11 cellular contexts compared by ENCODE assay signal in the genomic region with DNA sequence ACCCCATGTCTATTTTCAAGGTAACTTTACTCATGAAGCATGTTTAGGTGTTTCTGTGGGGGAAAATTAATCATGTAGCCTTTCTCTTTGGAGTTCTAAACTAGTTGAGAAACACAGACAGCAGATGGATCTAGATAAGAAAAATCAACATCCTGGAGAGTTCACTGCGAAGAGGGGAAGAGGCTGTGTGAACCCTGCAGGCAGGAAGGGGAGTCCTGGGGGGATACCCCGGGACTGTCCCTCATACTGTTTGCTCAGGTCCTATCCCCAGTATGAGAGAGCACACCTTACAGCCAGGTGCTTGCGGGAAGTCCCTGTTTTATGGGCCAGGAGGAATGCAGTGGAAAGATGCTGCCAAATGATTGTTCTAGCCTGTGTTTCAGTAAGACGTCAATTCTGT. TPM values are rescaled to one million over a fixed set of nuclear protein-coding genes. Genes with fewer than 3 reads are reported as not detected.
DNase-seq lines count a peak whose midpoint lies in the region; ATAC-seq and TF ChIP-seq lines count a peak whose summit lies in the region.
"Had no signal": no experiment of that assay in that cellular context is flagged by ENCODE, and none has a peak within 500 bp of the region (broad histone marks: within the 10 kb centered on the region; RNA-seq: fewer than 3 reads in every experiment).

No MANE protein-coding gene starts in this region.

- H3K4me3 ChIP-seq in CD4-positive, CD25-positive, alpha-beta regulatory T cell (ENCODE audit: low read depth, low read length), result peak overlapping the region; percentile 46
- H3K4me3 ChIP-seq in fibroblast of villous mesenchyme (ENCODE audit: low read depth, low read length) (no peak overlapping the region), mesenchymal stem cell (ENCODE audit: insufficient read depth in 1 of 2, low read depth in 1 of 2, low read length in 2 of 2) (no peak overlapping the region), left ventricle myocardium inferior (no peak overlapping the region)

- peak overlapping the region in 1 of 2 experiments; percentile 64 for H3K18ac ChIP-seq in mesenchymal stem cell (ENCODE audit: low read depth in 1 of 2, low read length in 2 of 2)

- peaks cover 20% of the 10 kb centered on the region for H3K79me1 ChIP-seq in mesenchymal stem cell (replicated peaks; ENCODE audit: low read length, poor library complexity, severe bottlenecking)

- 59% methylated on average over 4 of the region's 4 CpGs for WGBS in mesenchymal stem cell

- H3K9me3 Mint-ChIP-seq in CD4-positive, CD25-positive, alpha-beta regulatory T cell, result no peaks in the 10 kb centered on the region
- H3K9me3 Mint-ChIP-seq: immature natural killer cell had no signal

- peak overlapping the region in 3 of 4 donors; percentile 2 to 57 (median 13) for H3K4me3 Mint-ChIP-seq in CD4-positive, CD25-positive, alpha-beta regulatory T cell
- H3K4me3 Mint-ChIP-seq: immature natural killer cell had no signal

- H3K23ac ChIP-seq in mesenchymal stem cell (ENCODE audit: low read length in 2 of 2), result no peak overlapping the region

- no peak overlapping the region for H3K9ac ChIP-seq in mesenchymal stem cell (ENCODE audit: low read length)

- no peaks in the 10 kb centered on the region for H3K27me3 ChIP-seq in CD4-positive, CD25-positive, alpha-beta regulatory T cell (ENCODE audit: control insufficient read depth, insufficient read depth, low read length)
- no peaks in the 10 kb centered on the region for H3K27me3 ChIP-seq in mesenchymal stem cell (ENCODE audit: control insufficient read depth in 1 of 2, insufficient read depth in 1 of 2, low read length in 2 of 2)
- no peaks in the 10 kb centered on the region for H3K27me3 ChIP-seq in left ventricle myocardium inferior (ENCODE audit: low read depth)

- peaks cover 38 to 88% (median 65%) of the 10 kb centered on the region in 4 donors for H3K4me1 Mint-ChIP-seq in CD4-positive, CD25-positive, alpha-beta regulatory T cell

- peaks cover 13% of the 10 kb centered on the region for H3K36me3 Mint-ChIP-seq in CD4-positive, CD25-positive, alpha-beta regulatory T cell

- no peak overlapping the region for H4K91ac ChIP-seq in mesenchymal stem cell (ENCODE audit: low read length)

- H3K4me1 ChIP-seq in CD4-positive, CD25-positive, alpha-beta regulatory T cell (ENCODE audit: control insufficient read depth, insufficient read depth, low read length, poor library complexity, severe bottlenecking), result peaks cover 44% of the 10 kb centered on the region
- peaks cover 19% of the 10 kb centered on the region for H3K4me1 ChIP-seq in mesenchymal stem cell (ENCODE audit: control insufficient read depth, insufficient read depth, low read depth, low read length)
- peaks cover 96% of the 10 kb centered on the region for H3K4me1 ChIP-seq in left ventricle myocardium inferior

- H2BK12ac ChIP-seq in mesenchymal stem cell (ENCODE audit: low read length in 2 of 2), result peak overlapping the region in 1 of 2 experiments; percentile 19

- peak in 1 of 3 donors; percentile 54 for DNase-seq in CD4-positive, CD25-positive, alpha-beta regulatory T cell
- peak; percentile 68 for DNase-seq in NCI-H69 (lab: John Stamatoyannopoulos, UW)
- peak; percentile 57 for DNase-seq in fibroblast of villous mesenchyme (ENCODE audit: low read depth)
- DNase-seq in SIG-M5 treated with dmso at 0.1 percent for 504 hours (lab: John Stamatoyannopoulos, UW; ENCODE audit: unreplicated experiment), result no peak
- no peak for DNase-seq in mesenchymal stem cell
- DNase-seq in left ventricle myocardium inferior, result no peak
- no peak for DNase-seq in NCI-H82 (lab: John Stamatoyannopoulos, UW)
- DNase-seq: effector CD4-positive, alpha-beta T cell; immature natural killer cell had no signal

- peak overlapping the region; percentile 14 to 71 (median 59) for H3K27ac Mint-ChIP-seq in CD4-positive, CD25-positive, alpha-beta regulatory T cell

- ATAC-seq in CD4-positive, CD25-positive, alpha-beta regulatory T cell (ENCODE audit: low read depth in 2 of 2), result peak; percentile 70 to 75
- ATAC-seq in GM19043 (IDR thresholded peaks at IDR 0.05; ENCODE audit: low read depth, unreplicated experiment), result peak; percentile 61
- ATAC-seq: sciatic nerve had no signal

- H2BK5ac ChIP-seq in mesenchymal stem cell (ENCODE audit: low read depth, low read length, poor library complexity, severe bottlenecking), result no peak overlapping the region

- no peak overlapping the region for H2AK5ac ChIP-seq in mesenchymal stem cell (ENCODE audit: low read length, severe bottlenecking)

- H3K27me3 Mint-ChIP-seq in CD4-positive, CD25-positive, alpha-beta regulatory T cell, result no peaks in the 10 kb centered on the region

- H3K4ac ChIP-seq in mesenchymal stem cell (ENCODE audit: low read depth in 1 of 2, low read length in 2 of 2), result no peak overlapping the region

- TF ChIP-seq CTCF in fibroblast of villous mesenchyme (IDR thresholded peaks at IDR 0.05; ENCODE audit: insufficient read depth, low read depth, low read length) (no peak), left ventricle myocardium inferior (IDR thresholded peaks at IDR 0.05; ENCODE audit: borderline replicate concordance) (no peak)

- H3K9me3 ChIP-seq in CD4-positive, CD25-positive, alpha-beta regulatory T cell (ENCODE audit: control insufficient read depth in 2 of 2, low read length in 2 of 2), result no peaks in the 10 kb centered on the region
- H3K9me3 ChIP-seq in mesenchymal stem cell (ENCODE audit: control insufficient read depth, low read length) (no peaks in the 10 kb centered on the region), left ventricle myocardium inferior (replicated peaks) (no peaks in the 10 kb centered on the region)

- no peak overlapping the region for H3K4me2 ChIP-seq in mesenchymal stem cell (ENCODE audit: low read length, poor library complexity, severe bottlenecking)

- H3K14ac ChIP-seq in mesenchymal stem cell (ENCODE audit: low read length in 2 of 2), result no peak overlapping the region

- H2BK120ac ChIP-seq in mesenchymal stem cell (ENCODE audit: low read depth, low read length), result no peak overlapping the region

- H2BK15ac ChIP-seq in mesenchymal stem cell (ENCODE audit: low read depth, poor library complexity, severe bottlenecking), result no peak overlapping the region

- peaks cover 10% of the 10 kb centered on the region for H3K36me3 ChIP-seq in CD4-positive, CD25-positive, alpha-beta regulatory T cell (ENCODE audit: control insufficient read depth, insufficient read depth, low read length)
- peaks cover 7 to 10% of the 10 kb centered on the region in 2 experiments for H3K36me3 ChIP-seq in mesenchymal stem cell (ENCODE audit: control insufficient read depth in 1 of 2, insufficient read depth in 2 of 2, low read depth in 1 of 2, low read length in 2 of 2)
- H3K36me3 ChIP-seq in left ventricle myocardium inferior, result no peaks in the 10 kb centered on the region

- intact Hi-C loops in left ventricle myocardium inferior (cut with micrococcal nuclease), result no loop called here

- H3K27ac ChIP-seq in CD4-positive, CD25-positive, alpha-beta regulatory T cell (ENCODE audit: insufficient read depth, low read length, poor library complexity, severe bottlenecking), result no peak overlapping the region
- H3K27ac ChIP-seq in mesenchymal stem cell (ENCODE audit: low read length, poor library complexity, severe bottlenecking) (no peak overlapping the region), left ventricle myocardium inferior (replicated peaks) (no peak overlapping the region)

- H2AFZ ChIP-seq in mesenchymal stem cell (ENCODE audit: low read depth, low read length), result no peak overlapping the region

- H4K8ac ChIP-seq in mesenchymal stem cell (ENCODE audit: low read length), result no peak overlapping the region

RNA-seq across cellular contexts. Expression of a gene that starts 32.7 kb away (rescaled TPM):
- total RNA-seq in CD4-positive, CD25-positive, alpha-beta regulatory T cell, result 49.0 TPM
- polyA plus RNA-seq in CD4-positive, CD25-positive, alpha-beta regulatory T cell, result 1 to 10 TPM; 3.1 to 6.0 (median 4.2) TPM
- 28.3 and 32.0 TPM in 2 replicates for total RNA-seq in fibroblast of villous mesenchyme
- 93.8 TPM for polyA plus RNA-seq in mesenchymal stem cell (2013, experiment 1 of 2)
- polyA plus RNA-seq in mesenchymal stem cell (2013, experiment 2 of 2), result 92.8 TPM
- total RNA-seq in left ventricle myocardium inferior, result 104 TPM

Comparison
In these comparisons a context has a peak if more than half of its experiments do, and no peak if none do; other contexts are left out.
1. DNase-seq: peak in NCI-H69 (single experiment) and fibroblast of villous mesenchyme (single experiment); none in SIG-M5 treated with dmso at 0.1 percent for 504 hours (single experiment), mesenchymal stem cell (single experiment), left ventricle myocardium inferior (single experiment) and NCI-H82 (single experiment).